In the genomic region with DNA sequence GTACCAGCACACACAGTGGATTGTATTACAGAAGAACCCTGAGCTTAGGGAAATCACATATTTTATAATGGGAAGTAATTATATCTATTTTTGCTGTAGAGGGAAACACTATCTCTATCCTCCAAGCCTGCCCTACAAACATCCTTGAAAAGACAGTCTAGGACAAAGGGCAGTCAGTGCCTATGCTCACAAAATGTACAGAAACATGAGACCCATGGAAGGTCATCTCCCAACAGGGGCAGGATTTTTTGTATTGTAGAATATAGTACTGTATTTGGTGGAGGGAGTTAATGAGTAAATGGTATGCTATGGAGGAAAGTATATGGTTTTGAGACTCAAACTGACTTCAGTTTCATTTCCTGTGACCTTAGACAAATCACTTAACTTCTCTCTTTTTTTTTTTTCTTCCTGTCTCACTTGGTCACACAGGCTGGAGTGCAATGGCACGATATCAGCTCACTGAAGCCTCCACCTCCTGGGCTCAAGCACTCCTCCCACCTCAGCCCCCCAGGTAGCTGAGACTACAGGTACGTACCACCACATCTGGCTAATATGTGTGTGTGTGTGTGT, we compare ENCODE assay signal across 13 cellular contexts. TPM values are rescaled to one million over a fixed set of nuclear protein-coding genes. Genes with fewer than 3 reads are reported as not detected.
DNase-seq lines count a peak whose midpoint lies in the region; ATAC-seq and TF ChIP-seq lines count a peak whose summit lies in the region.
"Had no signal": no experiment of that assay in that cellular context is flagged by ENCODE, and none has a peak within 500 bp of the region (broad histone marks: within the 10 kb centered on the region; RNA-seq: fewer than 3 reads in every experiment).

No MANE protein-coding gene starts in this region.

- H3K36me3 ChIP-seq in heart right ventricle (no peaks in the 10 kb centered on the region), sigmoid colon (no peaks in the 10 kb centered on the region)
- H3K36me3 ChIP-seq: upper lobe of left lung had no signal

- no peaks in the 10 kb centered on the region for H3K9me3 Mint-ChIP-seq in activated naive CD8-positive, alpha-beta T cell treated with anti-CD3 and anti-CD28 coated beads for 36 hours
- H3K9me3 Mint-ChIP-seq: immature natural killer cell had no signal

- H3K27me3 ChIP-seq in heart right ventricle (no peaks in the 10 kb centered on the region), sigmoid colon (no peaks in the 10 kb centered on the region)
- H3K27me3 ChIP-seq: upper lobe of left lung had no signal

- peaks cover 15% of the 10 kb centered on the region for H3K4me1 Mint-ChIP-seq in activated naive CD8-positive, alpha-beta T cell treated with anti-CD3 and anti-CD28 coated beads for 36 hours

- H3K9me3 ChIP-seq in heart right ventricle, result peaks cover 0 to 3% (median 0%) of the 10 kb centered on the region in 11 donors
- H3K9me3 ChIP-seq in sigmoid colon, result no peaks in the 10 kb centered on the region
- H3K9me3 ChIP-seq: upper lobe of left lung had no signal

- H3K36me3 Mint-ChIP-seq in activated naive CD8-positive, alpha-beta T cell treated with anti-CD3 and anti-CD28 coated beads for 36 hours, result no peaks in the 10 kb centered on the region

- no peak for DNase-seq in activated naive CD8-positive, alpha-beta T cell treated with anti-CD3 and anti-CD28 coated beads for 36 hours
- DNase-seq in heart right ventricle (no peak), nucleus accumbens (lab: John Stamatoyannopoulos, UW) (no peak), sigmoid colon (no peak), NCI-H1105 (lab: John Stamatoyannopoulos, UW) (no peak)
- DNase-seq: activated CD4-positive, CD25-positive, alpha-beta regulatory T cell; GF-D8; immature natural killer cell; NCI-H1092 treated with DMSO at 0.1 percent for 48 hours; upper lobe of left lung had no signal

- TF ChIP-seq POLR2A in sigmoid colon (IDR thresholded peaks at IDR 0.05), result no peak

- H3K4me3 ChIP-seq in heart right ventricle, result no peak overlapping the region
- H3K4me3 ChIP-seq in sigmoid colon, result no peak overlapping the region
- H3K4me3 ChIP-seq: upper lobe of left lung had no signal

- peak; percentile 72 for ATAC-seq in GM18508 (IDR thresholded peaks at IDR 0.05; ENCODE audit: insufficient read depth, unreplicated experiment)
- ATAC-seq in GM21447 (IDR thresholded peaks at IDR 0.05; ENCODE audit: unreplicated experiment), result peak; percentile 92
- ATAC-seq in HG03354 (IDR thresholded peaks at IDR 0.05; ENCODE audit: poor library complexity, severe bottlenecking, unreplicated experiment), result peak; percentile 91
- ATAC-seq in heart right ventricle, result no peak

- no peaks in the 10 kb centered on the region for H3K27me3 Mint-ChIP-seq in activated naive CD8-positive, alpha-beta T cell treated with anti-CD3 and anti-CD28 coated beads for 36 hours

- TF ChIP-seq EP300 in sigmoid colon (IDR thresholded peaks at IDR 0.05), result no peak

- peak overlapping the region; percentile 35 for H3K27ac Mint-ChIP-seq in activated naive CD8-positive, alpha-beta T cell treated with anti-CD3 and anti-CD28 coated beads for 36 hours

- 66 to 73% methylated on average over 2 of the region's 2 CpGs for WGBS in heart right ventricle, 2 donors
- WGBS in sigmoid colon, 2 donors, result 57 to 88% methylated on average over 2 of the region's 2 CpGs

- no peak overlapping the region for H3K4me3 Mint-ChIP-seq in activated naive CD8-positive, alpha-beta T cell treated with anti-CD3 and anti-CD28 coated beads for 36 hours

- TF ChIP-seq CTCF in heart right ventricle (IDR thresholded peaks at IDR 0.05) (no peak), sigmoid colon (IDR thresholded peaks at IDR 0.05) (no peak)

- H3K27ac ChIP-seq in heart right ventricle, result peak overlapping the region in 1 of 10 donors; percentile 21
- no peak overlapping the region for H3K27ac ChIP-seq in sigmoid colon

- intact Hi-C loops in heart right ventricle (cut with DNase I), result no loop called here
- intact Hi-C loops in sigmoid colon (cut with DNase I), result no loop called here

- peaks cover 0 to 15% (median under 1%) of the 10 kb centered on the region in 9 donors for H3K4me1 ChIP-seq in heart right ventricle
- H3K4me1 ChIP-seq in sigmoid colon, result peaks cover 0 to 1% (median under 1%) of the 10 kb centered on the region in 4 donors

RNA-seq across cellular contexts. Expression of gene RAB14, which starts 5.8 kb away (rescaled TPM):
- 10 to 100 TPM; 58.4 to 61.0 TPM for total RNA-seq in activated naive CD8-positive, alpha-beta T cell treated with anti-CD3 and anti-CD28 coated beads for 36 hours
- total RNA-seq in heart right ventricle (10 to 100 TPM; 45.4 to 60.7 (median 52.1) TPM), sigmoid colon (10 to 100 TPM; 28.2 to 33.2 (median 30.4) TPM)
- polyA plus RNA-seq in heart right ventricle (10 to 100 TPM; 17.6 to 24.1 TPM), sigmoid colon (10 to 100 TPM; 42.6 to 61.7 (median 42.9) TPM)

Comparison
In these comparisons a context has a peak if more than half of its experiments do, and no peak if none do; other contexts are left out.
1. ATAC-seq: peak in GM18508 (single experiment), GM21447 (single experiment) and HG03354 (single experiment); none in heart right ventricle (0 of 8).